In genomic region chr19:15154002-15154612, GRCh38 we compare ENCODE assay signal across 8 cellular contexts. TPM values are rescaled to one million over a fixed set of nuclear protein-coding genes. Genes with fewer than 3 reads are reported as not detected.
DNase-seq lines count a peak whose midpoint lies in the region; ATAC-seq and TF ChIP-seq lines count a peak whose summit lies in the region.
"Had no signal": no experiment of that assay in that cellular context is flagged by ENCODE, and none has a peak within 500 bp of the region (broad histone marks: within the 10 kb centered on the region; RNA-seq: fewer than 3 reads in every experiment).

No MANE protein-coding gene starts in this region.

- H3K4me3 Mint-ChIP-seq in CD8-positive, alpha-beta memory T cell = no peak overlapping the region
- H3K4me3 Mint-ChIP-seq: activated B cell treated with CpG ODN at 0.5 μM for 24 hours had no signal

- H3K27ac ChIP-seq in CD8-positive, alpha-beta memory T cell (ENCODE audit: low read depth, low read length) = no peak overlapping the region

- POLR2A ChIA-PET in CD8-positive, alpha-beta memory T cell (lab: Charles Lee) = no interaction called here

- H3K36me3 Mint-ChIP-seq in CD8-positive, alpha-beta memory T cell = peaks cover 0 to 5% (median 2%) of the 10 kb centered on the region in 3 donors

- no peaks in the 10 kb centered on the region for H3K9me3 ChIP-seq in CD8-positive, alpha-beta memory T cell (ENCODE audit: low read length)

- DNase-seq in G401 (ENCODE audit: low spot score) = peak; percentile 10
- DNase-seq in LHCN-M2 (ENCODE audit: low read depth) = peak; percentile 60
- DNase-seq in foreskin fibroblast = peak in 1 of 2 donors; percentile 60
- DNase-seq in stimulated activated CD4-positive, alpha-beta T cell treated with anti-CD3 and anti-CD28 coated beads, Interleukin-4, amount 100 ng/mL, for 1 hour = peak; percentile 30
- no peak for DNase-seq in CD8-positive, alpha-beta memory T cell
- DNase-seq: activated B cell treated with CpG ODN at 0.5 μM for 24 hours had no signal

- ATAC-seq in GM18867 (IDR thresholded peaks at IDR 0.05; ENCODE audit: unreplicated experiment) = no peak

- H3K4me3 ChIP-seq in WI38 (ENCODE audit: low read depth, low read length) (no peak overlapping the region), foreskin fibroblast (ENCODE audit: low read depth in 1 of 2, low read length in 2 of 2) (no peak overlapping the region)
- no peak overlapping the region for H3K4me3 ChIP-seq in CD8-positive, alpha-beta memory T cell (ENCODE audit: low read length)

- H3K36me3 ChIP-seq in CD8-positive, alpha-beta memory T cell (ENCODE audit: insufficient read depth, low read length) = no peaks in the 10 kb centered on the region

- peaks cover 0 to 7% (median 2%) of the 10 kb centered on the region in 5 donors for H3K9me3 Mint-ChIP-seq in CD8-positive, alpha-beta memory T cell

- CTCF ChIA-PET in CD8-positive, alpha-beta memory T cell (lab: Charles Lee) = interaction anchor here (0.7 to 1.9 kb wide), 5 partner anchors 53 to 401 kb away, joined by 3 to 6 read pairs (median 4); partner anchors contain the start of gene AKAP8L

- H3K27ac Mint-ChIP-seq in CD8-positive, alpha-beta memory T cell = no peak overlapping the region
- H3K27ac Mint-ChIP-seq: activated B cell treated with CpG ODN at 0.5 μM for 24 hours had no signal

- H3K27me3 ChIP-seq in CD8-positive, alpha-beta memory T cell (ENCODE audit: insufficient read depth, low read length, poor library complexity, severe bottlenecking) = no peaks in the 10 kb centered on the region

- no peaks in the 10 kb centered on the region for H3K4me1 Mint-ChIP-seq in CD8-positive, alpha-beta memory T cell
- H3K4me1 Mint-ChIP-seq: activated B cell treated with CpG ODN at 0.5 μM for 24 hours had no signal

- in situ Hi-C loops in G401 (cut with HindIII; ENCODE audit: low sequenced_read_pairs) = no loop called here

- H3K4me1 ChIP-seq in CD8-positive, alpha-beta memory T cell (ENCODE audit: insufficient read depth, low read length) = no peaks in the 10 kb centered on the region

- peak; percentile 54 for TF ChIP-seq CTCF in WI38 (IDR thresholded peaks at IDR 0.05; ENCODE audit: low read depth, low read length)
- TF ChIP-seq CTCF in foreskin fibroblast (IDR thresholded peaks at IDR 0.05; ENCODE audit: low read depth, low read length) = peak; percentile 58

- H3K27me3 Mint-ChIP-seq in CD8-positive, alpha-beta memory T cell = peaks cover 13 to 48% of the 10 kb centered on the region in 2 donors

RNA-seq across cellular contexts. Expression of gene NOTCH3, which starts 46.7 kb away (rescaled TPM):
- total RNA-seq in G401 (2014; rRNA removed; shearing (Covaris generic)) = 13.5 and 16.4 TPM in 2 replicates
- 10.3 and 13.8 TPM in 2 replicates for total RNA-seq in LHCN-M2 (2014; rRNA removed)
- 5.4 TPM for polyA plus RNA-seq in LHCN-M2 (2012)
- total RNA-seq in CD8-positive, alpha-beta memory T cell = under 1 TPM in 1 of 2 experiments, not detected in 1; 0.04 TPM
- not detected for polyA plus RNA-seq in CD8-positive, alpha-beta memory T cell
- total RNA-seq: activated B cell treated with CpG ODN at 0.5 μM for 24 hours had no signal

RNA-seq across cellular contexts. Expression of gene SYDE1, which starts 46.9 kb away (rescaled TPM):
- 43.0 and 56.5 TPM in 2 replicates for total RNA-seq in G401 (2014; rRNA removed; shearing (Covaris generic))
- 68.1 and 78.8 TPM in 2 replicates for total RNA-seq in LHCN-M2 (2014; rRNA removed)
- polyA plus RNA-seq in LHCN-M2 (2012) = 68.0 TPM
- under 1 TPM; 0.22 to 0.44 TPM for total RNA-seq in CD8-positive, alpha-beta memory T cell
- 0.06 TPM for polyA plus RNA-seq in CD8-positive, alpha-beta memory T cell
- total RNA-seq: activated B cell treated with CpG ODN at 0.5 μM for 24 hours had no signal

Comparison
In these comparisons a context has a peak if more than half of its experiments do, and no peak if none do; other contexts are left out.
1. DNase-seq: peak in G401 (single experiment), LHCN-M2 (single experiment) and stimulated activated CD4-positive, alpha-beta T cell treated with anti-CD3 and anti-CD28 coated beads, Interleukin-4, amount 100 ng/mL, for 1 hour (single experiment); none in CD8-positive, alpha-beta memory T cell (0 of 5).
2. RNA of gene NOTCH3, which starts 46.7 kb away (total RNA-seq): 13.5 to 16.4 TPM in G401 and 10.3 to 13.8 TPM in LHCN-M2; 0.04 TPM in CD8-positive, alpha-beta memory T cell; every median in the first group is over 10 times any median in the second.
3. RNA of gene SYDE1, which starts 46.9 kb away (total RNA-seq): 68.1 to 78.8 TPM in LHCN-M2 and 43.0 to 56.5 TPM in G401; 0.22 to 0.44 TPM in CD8-positive, alpha-beta memory T cell; every median in the first group is over 10 times any median in the second.